In the genomic region with DNA sequence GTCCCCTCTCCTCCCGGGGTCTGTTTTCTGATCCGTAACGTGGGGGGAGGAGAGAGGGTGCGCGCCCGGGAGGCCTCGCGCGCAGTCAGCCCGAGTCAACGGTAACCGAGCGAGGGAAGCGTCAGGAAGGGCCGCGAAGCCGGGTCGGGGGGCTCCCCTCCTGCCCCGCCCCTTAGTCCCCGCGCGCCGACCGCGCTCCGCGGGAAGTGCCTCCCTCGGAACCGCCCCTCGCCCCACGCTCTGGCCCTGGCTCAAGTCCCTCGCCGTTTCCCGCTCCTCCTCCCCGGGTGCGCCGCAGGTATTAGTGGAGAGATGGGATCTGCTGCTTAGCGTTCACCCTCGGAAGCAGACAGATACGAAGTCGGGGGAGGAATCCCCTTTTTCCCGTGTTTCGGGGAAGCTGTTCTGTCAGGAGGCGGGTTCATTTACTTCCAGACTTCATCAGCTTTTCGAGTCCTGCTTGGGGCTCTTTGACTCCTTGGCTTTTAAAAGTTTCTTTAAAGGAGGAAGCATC, we compare ENCODE assay signal across 8 cellular contexts.
DNase-seq lines count a peak whose midpoint lies in the region; ATAC-seq and TF ChIP-seq lines count a peak whose summit lies in the region.

No MANE protein-coding gene starts in this region.

- DNase-seq in DND-41 (peak; percentile 62), MM.1S (peak; percentile 37), inferior parietal cortex (ENCODE audit: extremely low spot score) (no peak)
- peak; percentile 19 for DNase-seq in activated CD4-positive, alpha-beta T cell treated with anti-CD3 and anti-CD28 coated beads, Interleukin-2, amount 50 U/mL, for 1 hour

- peaks cover 9% of the 10 kb centered on the region for H3F3A ChIP-seq in MM.1S (ENCODE audit: insufficient read depth, low read length)

- no peak for TF ChIP-seq CTCF in DND-41 (IDR thresholded peaks at IDR 0.05; ENCODE audit: borderline replicate concordance, extremely low read depth, low read length, poor library complexity, severe bottlenecking)
- no peak for TF ChIP-seq CTCF in MM.1S (IDR thresholded peaks at IDR 0.05; ENCODE audit: low read length)

- peaks cover 60% of the 10 kb centered on the region for H3K79me2 ChIP-seq in DND-41 (ENCODE audit: insufficient read depth, low read length)
- peaks cover 58% of the 10 kb centered on the region for H3K79me2 ChIP-seq in MM.1S (ENCODE audit: low read length)

- H3K9me2 ChIP-seq in MM.1S (replicated peaks; ENCODE audit: insufficient read depth, low read length): no peaks in the 10 kb centered on the region

- H4K20me1 ChIP-seq in DND-41 (ENCODE audit: insufficient read depth, low read length) (peaks cover 47% of the 10 kb centered on the region), MM.1S (ENCODE audit: insufficient read depth, low read length) (peaks cover 45% of the 10 kb centered on the region)

- H3K36me3 ChIP-seq in DND-41 (ENCODE audit: insufficient read depth, low read length) (peaks cover 45% of the 10 kb centered on the region), MM.1S (replicated peaks; ENCODE audit: insufficient read depth, low read length) (peaks cover 17% of the 10 kb centered on the region), endocrine pancreas (ENCODE audit: control insufficient read depth, insufficient read depth, low read length) (no peaks in the 10 kb centered on the region), mucosa of rectum (ENCODE audit: control insufficient read depth in 2 of 2, insufficient read depth in 2 of 2, low read length in 2 of 2) (peaks cover 3% of the 10 kb centered on the region in 2 donors), stomach smooth muscle (ENCODE audit: control insufficient read depth in 2 of 2, insufficient read depth in 2 of 2, low read length in 2 of 2) (peaks cover 0 to 3% of the 10 kb centered on the region in 2 donors)

- peak overlapping the region; percentile 90 for H3K27ac ChIP-seq in DND-41 (ENCODE audit: low read length)
- peak overlapping the region; percentile 50; the same call in 1 of the 2 replicates for H3K27ac ChIP-seq in MM.1S (ENCODE audit: low read length)
- H3K27ac ChIP-seq in mucosa of rectum (ENCODE audit: low read depth in 2 of 2, low read length in 2 of 2): peak overlapping the region; percentile 91
- peak overlapping the region; percentile 93 for H3K27ac ChIP-seq in stomach smooth muscle (ENCODE audit: low read length)

- H3K4me2 ChIP-seq in DND-41 (ENCODE audit: insufficient read depth, low read length) (peak overlapping the region; percentile 74), MM.1S (ENCODE audit: low read depth, low read length) (peak overlapping the region; percentile 70)

- H3K27me3 ChIP-seq in DND-41 (ENCODE audit: insufficient read depth, low read length, poor library complexity) (no peaks in the 10 kb centered on the region), MM.1S (replicated peaks; ENCODE audit: insufficient read depth, low read length) (no peaks in the 10 kb centered on the region), endocrine pancreas (ENCODE audit: control insufficient read depth, insufficient read depth, low read length) (no peaks in the 10 kb centered on the region), mucosa of rectum (ENCODE audit: control insufficient read depth in 2 of 2, insufficient read depth in 2 of 2, low read length in 2 of 2) (no peaks in the 10 kb centered on the region), stomach smooth muscle (ENCODE audit: control insufficient read depth in 1 of 2, insufficient read depth in 2 of 2, low read length in 2 of 2) (no peaks in the 10 kb centered on the region)

- peak overlapping the region; percentile 77; the same call in 1 of the 2 replicates for H2AFZ ChIP-seq in DND-41 (ENCODE audit: low read depth, low read length)
- peak overlapping the region; percentile 74 for H2AFZ ChIP-seq in MM.1S (ENCODE audit: low read length)

- H3K9me3 ChIP-seq in DND-41 (ENCODE audit: insufficient read depth, low read length, severe bottlenecking): no peaks in the 10 kb centered on the region
- H3K9me3 ChIP-seq in MM.1S (replicated peaks; ENCODE audit: insufficient read depth, low read length): no peaks in the 10 kb centered on the region
- no peaks in the 10 kb centered on the region for H3K9me3 ChIP-seq in endocrine pancreas (ENCODE audit: control insufficient read depth, low read length)
- H3K9me3 ChIP-seq in mucosa of rectum (ENCODE audit: control insufficient read depth in 2 of 2, low read length in 2 of 2): no peaks in the 10 kb centered on the region
- no peaks in the 10 kb centered on the region for H3K9me3 ChIP-seq in stomach smooth muscle (ENCODE audit: control insufficient read depth in 2 of 2, low read length in 2 of 2)

- peak overlapping the region; percentile 98 for H3K9ac ChIP-seq in DND-41 (ENCODE audit: low read depth, low read length)
- H3K9ac ChIP-seq in MM.1S (ENCODE audit: low read length): peak overlapping the region; percentile 97
- H3K9ac ChIP-seq in endocrine pancreas (ENCODE audit: control insufficient read depth, insufficient read depth, low read length): peak overlapping the region; percentile 98
- H3K9ac ChIP-seq in mucosa of rectum (ENCODE audit: low read depth in 1 of 2, low read length in 2 of 2): peak overlapping the region; percentile 92 to 99
- H3K9ac ChIP-seq in stomach smooth muscle (ENCODE audit: low read length in 2 of 2): peak overlapping the region; percentile 96 to 98

- H3K4me1 ChIP-seq in DND-41 (ENCODE audit: insufficient read depth, low read length) (peaks cover 44% of the 10 kb centered on the region), MM.1S (ENCODE audit: low read length) (peaks cover 15% of the 10 kb centered on the region), endocrine pancreas (ENCODE audit: control insufficient read depth, insufficient read depth, low read length) (no peaks in the 10 kb centered on the region), mucosa of rectum (ENCODE audit: control insufficient read depth in 2 of 2, insufficient read depth in 2 of 2, low read length in 2 of 2) (peaks cover 11 to 23% of the 10 kb centered on the region in 2 donors), stomach smooth muscle (ENCODE audit: control insufficient read depth, insufficient read depth, low read length) (peaks cover 31% of the 10 kb centered on the region)

- peak overlapping the region; percentile 76 to 90 for H3K4me3 ChIP-seq in DND-41 (ENCODE audit: low read depth in 1 of 2, low read length in 2 of 2)
- H3K4me3 ChIP-seq in MM.1S (ENCODE audit: low read length): peak overlapping the region; percentile 97
- H3K4me3 ChIP-seq in endocrine pancreas (ENCODE audit: control insufficient read depth, insufficient read depth, low read length): peak overlapping the region; percentile 95
- H3K4me3 ChIP-seq in mucosa of rectum (ENCODE audit: low read length in 2 of 2): peak overlapping the region; percentile 88 to 89
- peak overlapping the region; percentile 92 to 93 for H3K4me3 ChIP-seq in stomach smooth muscle (ENCODE audit: low read length in 2 of 2)

- ATAC-seq in DND-41 (ENCODE audit: insufficient read depth, low read depth) (peak; percentile 45), GM21723 (IDR thresholded peaks at IDR 0.05; ENCODE audit: unreplicated experiment) (peak; percentile 39)
